In the genomic region with DNA sequence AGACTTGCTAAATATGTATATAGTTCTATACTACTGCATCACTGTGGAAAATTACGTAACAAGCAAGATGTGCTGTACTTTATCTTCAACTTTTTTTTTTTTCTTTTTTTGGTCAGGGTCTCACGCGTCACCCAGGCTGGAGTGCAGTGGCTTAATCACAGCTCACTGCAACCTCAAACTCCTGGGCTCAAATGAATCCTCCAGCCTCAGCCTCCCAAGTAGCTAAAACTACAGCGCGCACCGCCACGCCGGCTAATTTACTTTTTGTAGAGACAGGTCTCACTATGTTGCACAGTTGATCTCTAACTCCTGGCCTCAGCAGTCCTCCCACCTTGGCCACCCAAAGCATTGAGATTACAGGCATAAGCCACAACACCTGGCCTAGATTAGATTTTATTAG, we compare ENCODE assay signal across 1 cellular context.
TF ChIP-seq lines count a peak whose summit lies in the region.

No MANE protein-coding gene starts in this region.

TF ChIP-seq in HepG2, 621 proteins besides CTCF, POLR2A, EP300 and RAD21:
- TF ChIP-seq CEBPB (IDR thresholded peaks at IDR 0.05; ENCODE audit: borderline replicate concordance, low read depth, low read length), result peak; percentile 41; the same call in 1 of the 2 replicates
- TF ChIP-seq RBM22 (optimal IDR thresholded peaks at IDR 0.05; ENCODE audit: low read length), result peak; percentile 74
- TF ChIP-seq ARID2 (CRISPR knock-in tag; IDR thresholded peaks at IDR 0.05; ENCODE audit: borderline replicate concordance), result peak; percentile 49; the same call in 1 of the 2 replicates
- TF ChIP-seq BCLAF1 (IDR thresholded peaks at IDR 0.05), result no peak
- TF ChIP-seq AGO2 (optimal IDR thresholded peaks at IDR 0.05; ENCODE audit: low read depth, low read length), result peak; percentile 19
TF ChIP-seq in HepG2: peak in this region for 4.
